ENCODE assay signal across 14 cellular contexts in the genomic region with DNA sequence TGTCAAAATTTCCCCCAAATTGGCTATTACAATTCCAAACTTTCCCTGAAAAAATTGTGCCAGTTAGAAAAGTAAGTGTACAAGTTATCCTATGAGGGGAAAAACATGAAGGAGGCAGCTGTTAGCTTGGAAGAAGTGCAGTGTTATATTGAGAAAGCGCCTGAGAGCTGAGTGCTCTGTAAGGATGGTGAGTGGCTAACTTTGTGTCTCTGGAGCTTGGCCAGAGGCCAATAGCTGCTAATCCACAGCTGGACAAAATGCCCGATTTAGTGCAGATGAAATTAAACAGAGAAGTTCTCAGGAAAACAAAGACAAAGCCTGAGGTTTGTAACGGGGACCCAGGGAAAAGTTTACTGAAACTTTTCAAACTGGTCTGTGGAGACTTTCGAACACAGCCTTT. TPM values are rescaled to one million over a fixed set of nuclear protein-coding genes. Genes with fewer than 3 reads are reported as not detected.
A peak's percentile ranks its signal among the peaks of the same experiment; 100 is the strongest.
DNase-seq lines count a peak whose midpoint lies in the region; ATAC-seq and TF ChIP-seq lines count a peak whose summit lies in the region.
"Had no signal": no experiment of that assay in that cellular context is flagged by ENCODE, and none has a peak within 500 bp of the region (broad histone marks: within the 10 kb centered on the region; RNA-seq: fewer than 3 reads in every experiment).

No MANE protein-coding gene starts in this region.

- DNase-seq in AG20443 (ENCODE audit: low spot score), result peak; percentile 16
- peak; percentile 26 to 84 for DNase-seq in NCI-H524 (lab: John Stamatoyannopoulos, UW)
- peak; percentile 24 for DNase-seq in fibroblast of mammary gland (ENCODE audit: low read depth)
- DNase-seq in mesothelial cell of epicardium (ENCODE audit: low spot score in 2 of 2, unreplicated experiment in 2 of 2), result no peak
- DNase-seq in SIG-M5 treated with dmso at 0.1 percent for 504 hours (lab: John Stamatoyannopoulos, UW; ENCODE audit: unreplicated experiment), result no peak
- no peak for DNase-seq in NCI-H128 (lab: John Stamatoyannopoulos, UW; ENCODE audit: unreplicated experiment)
- DNase-seq: Caco-2; Kasumi-1; NCI-H1694 treated with DMSO at 0.1 percent for 48 hours; stimulated activated CD4-positive, alpha-beta T cell treated with anti-CD3 and anti-CD28 coated beads, Interleukin-1b, Interleukin-23, amount 100 ng/mL, for 48 hours; tibial artery had no signal

- H3K4me3 ChIP-seq in fibroblast of mammary gland (ENCODE audit: control insufficient read depth, low read depth, low read length), result no peak overlapping the region
- H3K4me3 ChIP-seq: SJSA1, tibial artery had no signal

- H3K4me3 Mint-ChIP-seq in mesothelial cell of epicardium, result no peak overlapping the region

- no peak for ATAC-seq in HG02798 (IDR thresholded peaks at IDR 0.05; ENCODE audit: poor library complexity, unreplicated experiment)
- ATAC-seq in GM18870 (IDR thresholded peaks at IDR 0.05; ENCODE audit: unreplicated experiment), result no peak

- no peaks in the 10 kb centered on the region for H3K9me3 Mint-ChIP-seq in mesothelial cell of epicardium

- no peaks in the 10 kb centered on the region for H3K36me3 Mint-ChIP-seq in mesothelial cell of epicardium

- no peak for TF ChIP-seq CTCF in fibroblast of mammary gland (conservative IDR thresholded peaks at IDR 0.05; ENCODE audit: control insufficient read depth, insufficient read depth, low read depth, low read length)
- no peak for TF ChIP-seq CTCF in mesothelial cell of epicardium (IDR thresholded peaks at IDR 0.05; ENCODE audit: unreplicated experiment)

- peak overlapping the region; percentile 10 for H3K27ac Mint-ChIP-seq in mesothelial cell of epicardium

- H3K27me3 Mint-ChIP-seq in mesothelial cell of epicardium (ENCODE audit: low read depth), result peaks cover 13% of the 10 kb centered on the region

- peaks cover 5% of the 10 kb centered on the region for H3K4me1 Mint-ChIP-seq in mesothelial cell of epicardium

RNA-seq across cellular contexts. Expression of a gene that starts 14.0 kb away (rescaled TPM):
- total RNA-seq in mesothelial cell of epicardium, result 11.3 to 12.0 TPM (median 11.8 TPM) in 3 replicates

RNA-seq across cellular contexts. Expression of a gene that starts 27.2 kb away (rescaled TPM):
- 28.5 to 33.6 TPM (median 29.7 TPM) in 3 replicates for total RNA-seq in mesothelial cell of epicardium

RNA-seq across cellular contexts. Expression of a gene that starts 53.2 kb away (rescaled TPM):
- 0.29 to 0.38 TPM (median 0.38 TPM) in 3 replicates for total RNA-seq in mesothelial cell of epicardium

Comparison
In these comparisons a context has a peak if more than half of its experiments do, and no peak if none do; other contexts are left out.
1. DNase-seq: peak in AG20443 (single experiment), NCI-H524 (2 of 2) and fibroblast of mammary gland (single experiment); none in mesothelial cell of epicardium (0 of 2), SIG-M5 treated with dmso at 0.1 percent for 504 hours (single experiment) and NCI-H128 (single experiment).